1 cellular context compared by ENCODE assay signal in the genomic region with DNA sequence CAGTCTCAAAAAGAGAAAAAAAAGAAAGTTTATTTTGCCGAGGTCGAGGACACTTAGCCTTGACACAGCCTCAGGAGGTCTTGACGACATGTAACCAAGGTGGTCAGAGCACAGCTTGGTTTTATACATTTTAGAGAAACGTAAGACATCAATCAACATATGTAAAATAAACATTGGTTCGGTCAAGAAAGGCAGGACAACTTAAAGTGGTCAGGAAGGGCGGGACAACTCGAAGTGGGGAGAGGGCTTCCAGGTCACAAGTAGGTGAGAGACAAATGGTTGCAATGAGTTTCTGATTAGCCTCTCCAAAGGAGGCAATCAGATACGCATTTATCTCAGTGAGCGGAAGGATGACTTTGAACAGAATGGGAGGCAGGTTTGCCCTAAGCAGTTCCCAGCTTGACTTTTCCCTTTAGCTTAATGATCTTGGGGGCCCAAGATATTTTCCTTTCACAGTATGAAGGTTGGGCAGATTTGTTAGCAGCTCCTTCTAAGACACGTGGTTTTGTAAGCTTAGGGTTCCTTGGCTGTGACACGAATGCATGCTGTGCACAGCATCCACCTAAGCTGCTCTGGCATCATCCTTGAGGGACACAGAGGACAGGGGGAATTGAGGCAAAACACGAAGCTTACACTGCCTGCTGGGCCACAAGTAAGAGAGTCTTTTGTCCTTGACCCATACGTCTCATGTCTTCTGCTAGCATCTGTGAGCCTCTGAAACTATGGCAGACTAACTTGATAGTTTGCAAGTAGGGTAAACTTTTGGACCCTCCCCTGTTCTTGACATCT.
TF ChIP-seq lines count a peak whose summit lies in the region.

No MANE protein-coding gene starts in this region.

TF ChIP-seq in HEK293, 187 proteins besides CTCF, POLR2A, EP300 and RAD21 (continued from another document):
- TF ChIP-seq, protein P1, sequence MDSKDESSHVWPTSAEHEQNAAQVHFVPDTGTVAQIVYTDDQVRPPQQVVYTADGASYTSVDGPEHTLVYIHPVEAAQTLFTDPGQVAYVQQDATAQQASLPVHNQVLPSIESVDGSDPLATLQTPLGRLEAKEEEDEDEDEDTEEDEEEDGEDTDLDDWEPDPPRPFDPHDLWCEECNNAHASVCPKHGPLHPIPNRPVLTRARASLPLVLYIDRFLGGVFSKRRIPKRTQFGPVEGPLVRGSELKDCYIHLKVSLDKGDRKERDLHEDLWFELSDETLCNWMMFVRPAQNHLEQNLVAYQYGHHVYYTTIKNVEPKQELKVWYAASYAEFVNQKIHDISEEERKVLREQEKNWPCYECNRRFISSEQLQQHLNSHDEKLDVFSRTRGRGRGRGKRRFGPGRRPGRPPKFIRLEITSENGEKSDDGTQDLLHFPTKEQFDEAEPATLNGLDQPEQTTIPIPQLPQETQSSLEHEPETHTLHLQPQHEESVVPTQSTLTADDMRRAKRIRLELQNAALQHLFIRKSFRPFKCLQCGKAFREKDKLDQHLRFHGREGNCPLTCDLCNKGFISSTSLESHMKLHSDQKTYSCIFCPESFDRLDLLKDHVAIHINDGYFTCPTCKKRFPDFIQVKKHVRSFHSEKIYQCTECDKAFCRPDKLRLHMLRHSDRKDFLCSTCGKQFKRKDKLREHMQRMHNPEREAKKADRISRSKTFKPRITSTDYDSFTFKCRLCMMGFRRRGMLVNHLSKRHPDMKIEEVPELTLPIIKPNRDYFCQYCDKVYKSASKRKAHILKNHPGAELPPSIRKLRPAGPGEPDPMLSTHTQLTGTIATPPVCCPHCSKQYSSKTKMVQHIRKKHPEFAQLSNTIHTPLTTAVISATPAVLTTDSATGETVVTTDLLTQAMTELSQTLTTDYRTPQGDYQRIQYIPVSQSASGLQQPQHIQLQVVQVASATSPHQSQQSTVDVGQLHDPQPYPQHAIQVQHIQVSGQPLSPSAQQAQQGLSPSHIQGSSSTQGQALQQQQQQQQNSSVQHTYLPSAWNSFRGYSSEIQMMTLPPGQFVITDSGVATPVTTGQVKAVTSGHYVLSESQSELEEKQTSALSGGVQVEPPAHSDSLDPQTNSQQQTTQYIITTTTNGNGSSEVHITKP (tag by site-specific recombination; IDR thresholded peaks at IDR 0.05) = peak; percentile 95
- TF ChIP-seq MZF1 (tag by site-specific recombination; IDR thresholded peaks at IDR 0.05; ENCODE audit: borderline replicate concordance) (no peak), ZIC2 (tag by site-specific recombination; IDR thresholded peaks at IDR 0.05) (peak; percentile 67; the same call in 1 of the 2 replicates), ZBTB48 (tag by site-specific recombination; IDR thresholded peaks at IDR 0.05) (0 out of 2 replicates have a peak, but pooled peaks have one; percentile 9), SP7 (tag by site-specific recombination; IDR thresholded peaks at IDR 0.05) (no peak), ZNF302 (tag by site-specific recombination; IDR thresholded peaks at IDR 0.05; ENCODE audit: low read depth) (no peak), ZNF274 (IDR thresholded peaks at IDR 0.05; ENCODE audit: low read length) (no peak), ZNF274 (tag by site-specific recombination; IDR thresholded peaks at IDR 0.05; ENCODE audit: borderline replicate concordance) (no peak), SALL2 (tag by site-specific recombination; IDR thresholded peaks at IDR 0.05; ENCODE audit: borderline replicate concordance) (no peak), ZNF169 (tag by site-specific recombination; IDR thresholded peaks at IDR 0.05) (no peak), ZNF777 (tag by site-specific recombination; IDR thresholded peaks at IDR 0.05; ENCODE audit: borderline replicate concordance) (no peak)
- TF ChIP-seq, protein P2, sequence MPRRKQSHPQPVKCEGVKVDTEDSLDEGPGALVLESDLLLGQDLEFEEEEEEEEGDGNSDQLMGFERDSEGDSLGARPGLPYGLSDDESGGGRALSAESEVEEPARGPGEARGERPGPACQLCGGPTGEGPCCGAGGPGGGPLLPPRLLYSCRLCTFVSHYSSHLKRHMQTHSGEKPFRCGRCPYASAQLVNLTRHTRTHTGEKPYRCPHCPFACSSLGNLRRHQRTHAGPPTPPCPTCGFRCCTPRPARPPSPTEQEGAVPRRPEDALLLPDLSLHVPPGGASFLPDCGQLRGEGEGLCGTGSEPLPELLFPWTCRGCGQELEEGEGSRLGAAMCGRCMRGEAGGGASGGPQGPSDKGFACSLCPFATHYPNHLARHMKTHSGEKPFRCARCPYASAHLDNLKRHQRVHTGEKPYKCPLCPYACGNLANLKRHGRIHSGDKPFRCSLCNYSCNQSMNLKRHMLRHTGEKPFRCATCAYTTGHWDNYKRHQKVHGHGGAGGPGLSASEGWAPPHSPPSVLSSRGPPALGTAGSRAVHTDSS (tag by site-specific recombination; IDR thresholded peaks at IDR 0.05) = no peak
TF ChIP-seq in HEK293: peak in this region for 3.
